Comparison of ENCODE assay signal across 9 cellular contexts in genomic region chr1:182185822-182186756, GRCh38.
DNase-seq lines count a peak whose midpoint lies in the region; ATAC-seq and TF ChIP-seq lines count a peak whose summit lies in the region.
"Had no signal": no experiment of that assay in that cellular context is flagged by ENCODE, and none has a peak within 500 bp of the region (broad histone marks: within the 10 kb centered on the region; RNA-seq: fewer than 3 reads in every experiment).

No MANE protein-coding gene starts in this region.

- no peaks in the 10 kb centered on the region for H3K27me3 ChIP-seq in CD8-positive, alpha-beta T cell (ENCODE audit: insufficient read depth, low read length)
- H3K27me3 ChIP-seq in esophagus muscularis mucosa, result no peaks in the 10 kb centered on the region

- TF ChIP-seq POLR2A in esophagus muscularis mucosa (IDR thresholded peaks at IDR 0.05; ENCODE audit: low read depth), result no peak

- H3K4me3 ChIP-seq in AG09309 (ENCODE audit: control insufficient read depth, low read depth, low read length) (no peak overlapping the region), esophagus muscularis mucosa (no peak overlapping the region)
- no peak overlapping the region for H3K4me3 ChIP-seq in CD8-positive, alpha-beta T cell (ENCODE audit: low read depth, low read length)

- DNase-seq in AG09309 (ENCODE audit: low read depth) (peak; percentile 70), HT-29 (ENCODE audit: low spot score) (peak; percentile 41), amniotic stem cell (lab: John Stamatoyannopoulos, UW) (peak; percentile 87), kidney tubule cell (ENCODE audit: low spot score) (peak; percentile 96), esophagus muscularis mucosa (ENCODE audit: extremely low spot score) (no peak)
- DNase-seq in CD8-positive, alpha-beta T cell, result no peak
- no peak for DNase-seq in activated CD4-positive, alpha-beta T cell treated with anti-CD3 and anti-CD28 coated beads for 1 hour
- DNase-seq: activated T-cell treated with anti-CD3 and anti-CD28 coated beads, Interleukin-2, amount 50 U/mL, for 4 hours had no signal

- H3K9me3 Mint-ChIP-seq in CD8-positive, alpha-beta T cell, result no peaks in the 10 kb centered on the region
- H3K9me3 Mint-ChIP-seq: activated T-cell treated with anti-CD3 and anti-CD28 coated beads, Interleukin-2, amount 50 U/mL, for 4 hours had no signal

- no peak for ATAC-seq in CD8-positive, alpha-beta T cell
- no peak for ATAC-seq in HG02759 (IDR thresholded peaks at IDR 0.05; ENCODE audit: unreplicated experiment)
- ATAC-seq: activated T-cell treated with anti-CD3 and anti-CD28 coated beads, Interleukin-2, amount 50 U/mL, for 4 hours had no signal

- no peak overlapping the region for H3K27ac ChIP-seq in CD8-positive, alpha-beta T cell (ENCODE audit: low read depth, low read length)
- H3K27ac ChIP-seq in esophagus muscularis mucosa (replicated peaks in 1 of 4), result peak overlapping the region in 1 of 4 donors; percentile 27

- H3K4me1 ChIP-seq in CD8-positive, alpha-beta T cell (ENCODE audit: insufficient read depth, low read length), result no peaks in the 10 kb centered on the region
- peaks cover 2 to 27% (median 21%) of the 10 kb centered on the region in 4 donors for H3K4me1 ChIP-seq in esophagus muscularis mucosa

- CTCF ChIA-PET in CD8-positive, alpha-beta T cell (lab: Charles Lee), result no interaction called here

- 75% methylated on average over 2 of the region's 2 CpGs for WGBS in esophagus muscularis mucosa

- H3K4me1 Mint-ChIP-seq in CD8-positive, alpha-beta T cell (ENCODE audit: low read depth), result no peaks in the 10 kb centered on the region

- peaks cover 6% of the 10 kb centered on the region for H3K27me3 Mint-ChIP-seq in CD8-positive, alpha-beta T cell (ENCODE audit: low read depth)

- TF ChIP-seq EP300 in esophagus muscularis mucosa (IDR thresholded peaks at IDR 0.05), result no peak

- H3K27ac Mint-ChIP-seq in CD8-positive, alpha-beta T cell, result no peak overlapping the region

- no peak for TF ChIP-seq CTCF in AG09309 (IDR thresholded peaks at IDR 0.05; ENCODE audit: control insufficient read depth, insufficient read depth, low read depth, low read length, missing control alignments)
- TF ChIP-seq CTCF in CD8-positive, alpha-beta T cell (IDR thresholded peaks at IDR 0.05), result no peak
- TF ChIP-seq CTCF in esophagus muscularis mucosa (IDR thresholded peaks at IDR 0.05), result no peak

- no peak overlapping the region for H3K4me3 Mint-ChIP-seq in CD8-positive, alpha-beta T cell
- H3K4me3 Mint-ChIP-seq: activated T-cell treated with anti-CD3 and anti-CD28 coated beads, Interleukin-2, amount 50 U/mL, for 4 hours had no signal

- no peaks in the 10 kb centered on the region for H3K36me3 ChIP-seq in CD8-positive, alpha-beta T cell (ENCODE audit: insufficient read depth, low read length)
- H3K36me3 ChIP-seq in esophagus muscularis mucosa, result no peaks in the 10 kb centered on the region

- no peaks in the 10 kb centered on the region for H3K36me3 Mint-ChIP-seq in CD8-positive, alpha-beta T cell

- POLR2A ChIA-PET in CD8-positive, alpha-beta T cell (lab: Charles Lee), result no interaction called here

- intact Hi-C loops in CD8-positive, alpha-beta T cell (cut with DNase I, micrococcal nuclease), result no loop called here
- intact Hi-C loops in esophagus muscularis mucosa (cut with DNase I), result no loop called here

- no peaks in the 10 kb centered on the region for H3K9me3 ChIP-seq in CD8-positive, alpha-beta T cell (ENCODE audit: low read length)
- H3K9me3 ChIP-seq in esophagus muscularis mucosa, result no peaks in the 10 kb centered on the region

Comparison
In these comparisons a context has a peak if more than half of its experiments do, and no peak if none do; other contexts are left out.
1. DNase-seq: peak in AG09309 (single experiment), HT-29 (single experiment), amniotic stem cell (single experiment) and kidney tubule cell (single experiment); none in CD8-positive, alpha-beta T cell (0 of 7), esophagus muscularis mucosa (single experiment) and activated CD4-positive, alpha-beta T cell treated with anti-CD3 and anti-CD28 coated beads for 1 hour (single experiment).